Comparison of ENCODE assay signal across 8 cellular contexts in genomic region chr12:59595097-59595496, GRCh38. TPM values are rescaled to one million over a fixed set of nuclear protein-coding genes. Genes with fewer than 3 reads are reported as not detected.
DNase-seq lines count a peak whose midpoint lies in the region; ATAC-seq and TF ChIP-seq lines count a peak whose summit lies in the region.

No MANE protein-coding gene starts in this region.

- no peak overlapping the region for H4K91ac ChIP-seq in neuronal stem cell (ENCODE audit: low read depth, low read length, poor library complexity)

- no peaks in the 10 kb centered on the region for H3K9me3 ChIP-seq in CD8-positive, alpha-beta T cell (ENCODE audit: low read length)
- H3K9me3 ChIP-seq in MG63, result no peaks in the 10 kb centered on the region
- no peaks in the 10 kb centered on the region for H3K9me3 ChIP-seq in neuronal stem cell (replicated peaks in 1 of 2; ENCODE audit: control insufficient read depth in 2 of 2, insufficient read depth in 1 of 2, low read depth in 1 of 2, low read length in 2 of 2)

- no peak overlapping the region for H3K23ac ChIP-seq in neuronal stem cell (ENCODE audit: low read depth, low read length, poor library complexity)

- peaks cover 41% of the 10 kb centered on the region for H3K4me1 ChIP-seq in CD8-positive, alpha-beta T cell (ENCODE audit: insufficient read depth, low read length)
- H3K4me1 ChIP-seq in neuronal stem cell (ENCODE audit: control insufficient read depth in 2 of 2, insufficient read depth in 1 of 2, low read depth in 1 of 2, low read length in 2 of 2), result peaks cover 4 to 5% of the 10 kb centered on the region in 2 donors

- H3K36me3 Mint-ChIP-seq in CD8-positive, alpha-beta T cell, result peaks cover 27% of the 10 kb centered on the region

- H2BK12ac ChIP-seq in neuronal stem cell (ENCODE audit: low read length), result no peak overlapping the region

- CTCF ChIA-PET in CD8-positive, alpha-beta T cell (lab: Charles Lee), result interaction anchor here (1.0 to 1.5 kb wide), 3 partner anchors 10 to 191 kb away, joined by 3 to 5 read pairs (median 3); no protein-coding TSS in a partner anchor

- no peak for ATAC-seq in CD8-positive, alpha-beta T cell
- ATAC-seq in GM21515 (IDR thresholded peaks at IDR 0.05; ENCODE audit: unreplicated experiment), result no peak

- H3K4ac ChIP-seq in neuronal stem cell (ENCODE audit: low read length), result no peak overlapping the region

- no peaks in the 10 kb centered on the region for H3K27me3 ChIP-seq in CD8-positive, alpha-beta T cell (ENCODE audit: insufficient read depth, low read length)
- H3K27me3 ChIP-seq in MG63, result no peaks in the 10 kb centered on the region
- no peaks in the 10 kb centered on the region for H3K27me3 ChIP-seq in dorsolateral prefrontal cortex
- peaks cover 0 to 18% (median 0%) of the 10 kb centered on the region in 3 experiments for H3K27me3 ChIP-seq in neuronal stem cell (ENCODE audit: control insufficient read depth in 3 of 3, insufficient read depth in 3 of 3, low read depth in 1 of 3, low read length in 3 of 3)

- intact Hi-C loops in CD8-positive, alpha-beta T cell (cut with DNase I, micrococcal nuclease), result loop anchor here (5.0 to 10.0 kb wide), 3 partner anchors 48 to 212 kb away; no protein-coding TSS in a partner anchor
- intact Hi-C loops in dorsolateral prefrontal cortex (cut with DNase I), result loop anchor here in 1 of 2 donors (10.0 kb wide), 1 partner anchor 190 kb away; no protein-coding TSS in a partner anchor

- peak overlapping the region; percentile 90 for H3K4me3 Mint-ChIP-seq in CD8-positive, alpha-beta T cell

- no peak overlapping the region for H3K14ac ChIP-seq in neuronal stem cell (ENCODE audit: low read length)

- no peak overlapping the region for H2BK15ac ChIP-seq in neuronal stem cell (ENCODE audit: low read length)

- H3K27ac ChIP-seq in CD8-positive, alpha-beta T cell (ENCODE audit: low read depth, low read length), result peak overlapping the region; percentile 94
- H3K27ac ChIP-seq in dorsolateral prefrontal cortex, result peak overlapping the region in 58 of 59 donors; percentile 72 to 98 (median 94)
- no peak overlapping the region for H3K27ac ChIP-seq in neuronal stem cell (replicated peaks; ENCODE audit: low read length)

- no peak overlapping the region for H4K8ac ChIP-seq in neuronal stem cell (ENCODE audit: low read depth, low read length)

- H3K79me1 ChIP-seq in neuronal stem cell (ENCODE audit: low read depth, low read length), result no peaks in the 10 kb centered on the region

- no peak overlapping the region for H2BK120ac ChIP-seq in neuronal stem cell (ENCODE audit: low read depth, low read length)

- no peak overlapping the region for H2AFZ ChIP-seq in neuronal stem cell (ENCODE audit: low read length)

- H3K4me1 Mint-ChIP-seq in CD8-positive, alpha-beta T cell (ENCODE audit: low read depth), result peaks cover 49% of the 10 kb centered on the region

- POLR2A ChIA-PET in CD8-positive, alpha-beta T cell (lab: Charles Lee), result interaction anchor here (0.8 to 2.0 kb wide), 4 partner anchors 9 to 41 kb away, joined by 4 to 6 read pairs (median 5); no protein-coding TSS in a partner anchor

- H3K4me2 ChIP-seq in neuronal stem cell (ENCODE audit: insufficient read depth, low read length, poor library complexity, severe bottlenecking), result peak overlapping the region; percentile 79

- peak overlapping the region; percentile 98 for H3K27ac Mint-ChIP-seq in CD8-positive, alpha-beta T cell

- DNase-seq in CD8-positive, alpha-beta T cell, result no peak
- DNase-seq in MG63 (no peak), dorsolateral prefrontal cortex (no peak), neuronal stem cell (ENCODE audit: low spot score) (no peak), SKM-1 treated with dmso at 0.1 percent for 144 hours (lab: John Stamatoyannopoulos, UW; ENCODE audit: unreplicated experiment) (no peak), mucosa of gallbladder (ENCODE audit: low spot score) (no peak), islet precursor cell (no peak)

- no peak overlapping the region for H3K9ac ChIP-seq in neuronal stem cell (ENCODE audit: low read depth, low read length, poor library complexity)

- no peak overlapping the region for H2BK5ac ChIP-seq in neuronal stem cell (ENCODE audit: low read length)

- no CpG with 5 or more reads among the region's 1 CpG for WGBS in neuronal stem cell (ENCODE audit: extremely low coverage in 2 of 2, insufficient read length in 2 of 2, insufficient replicate concordance in 1 of 2), 2 donors

- no peaks in the 10 kb centered on the region for H3K36me3 ChIP-seq in CD8-positive, alpha-beta T cell (ENCODE audit: insufficient read depth, low read length)
- peaks cover 3% of the 10 kb centered on the region; the same call in 1 of the 2 replicates for H3K36me3 ChIP-seq in MG63
- no peaks in the 10 kb centered on the region for H3K36me3 ChIP-seq in neuronal stem cell (replicated peaks in 1 of 2; ENCODE audit: control insufficient read depth in 2 of 2, insufficient read depth in 2 of 2, low read length in 2 of 2)

- H3K9me3 Mint-ChIP-seq in CD8-positive, alpha-beta T cell, result no peaks in the 10 kb centered on the region

- no peak overlapping the region for H3K18ac ChIP-seq in neuronal stem cell (ENCODE audit: low read length)

- no peak overlapping the region for H2AK5ac ChIP-seq in neuronal stem cell (ENCODE audit: low read depth, low read length)

- H3K4me3 ChIP-seq in CD8-positive, alpha-beta T cell (ENCODE audit: low read depth, low read length), result peak overlapping the region; percentile 95
- H3K4me3 ChIP-seq in MG63, result peak overlapping the region; percentile 91
- H3K4me3 ChIP-seq in dorsolateral prefrontal cortex, result peak overlapping the region; percentile 50 to 89 (median 75)
- H3K4me3 ChIP-seq in neuronal stem cell (ENCODE audit: low read length in 2 of 2), result peak overlapping the region in 1 of 2 donors; percentile 47

- H3K27me3 Mint-ChIP-seq in CD8-positive, alpha-beta T cell (ENCODE audit: low read depth), result no peaks in the 10 kb centered on the region

- no peak for TF ChIP-seq CTCF in CD8-positive, alpha-beta T cell (IDR thresholded peaks at IDR 0.05)
- TF ChIP-seq CTCF in dorsolateral prefrontal cortex (IDR thresholded peaks at IDR 0.05 in 54 of 56, conservative IDR thresholded peaks at IDR 0.05 in 2 of 56; ENCODE audit: low read depth in 1 of 56, partially characterized antibody in 56 of 56), result peak in 1 of 56 donors; percentile 4

RNA-seq across cellular contexts. Expression of gene SLC16A7, which starts 0.7 kb away (rescaled TPM):
- 10 to 100 TPM; 14.2 to 16.9 TPM for total RNA-seq in CD8-positive, alpha-beta T cell
- total RNA-seq in MG63 (2014; rRNA removed; shearing (Covaris generic); ENCODE audit: low replicate concordance), result 6.3 and 21.8 TPM in 2 replicates
- total RNA-seq in dorsolateral prefrontal cortex (10 to 100 TPM; 14.8 to 55.5 (median 34.3) TPM), mucosa of gallbladder (86.5 TPM)
- 2.3 TPM for polyA plus RNA-seq in neuronal stem cell (2013, experiment 1 of 2)
- polyA plus RNA-seq in neuronal stem cell (2013, experiment 2 of 2), result 2.3 TPM
